23 cellular contexts compared by ENCODE assay signal in genomic region chr6:90173262-90173926, GRCh38.
DNase-seq lines count a peak whose midpoint lies in the region; ATAC-seq lines count a peak whose summit lies in the region.
"Had no signal": no experiment of that assay in that cellular context is flagged by ENCODE, and none has a peak within 500 bp of the region (broad histone marks: within the 10 kb centered on the region; RNA-seq: fewer than 3 reads in every experiment).

No MANE protein-coding gene starts in this region.

- peaks cover 32% of the 10 kb centered on the region for H3K4me1 ChIP-seq in CD4-positive, alpha-beta memory T cell (ENCODE audit: insufficient read depth, low read length)
- H3K4me1 ChIP-seq: A549, adrenal gland had no signal

- H3K27ac Mint-ChIP-seq in CD4-positive, alpha-beta memory T cell: peak overlapping the region in 4 of 7 donors; percentile 5 to 87 (median 76)
- no peak overlapping the region for H3K27ac Mint-ChIP-seq in activated T-helper 1 cell treated with anti-CD3 and anti-CD28 coated beads, Interleukin-12 subunit alpha, Interleukin-12 subunit beta, Interleukin-2, Interleukin-4 antibody, amounts not matched to agents 30 ng/mL and 10 ng/mL and 1 ng/mL, durations not matched to agents 14 hours and 24 hours and 36 hours
- H3K27ac Mint-ChIP-seq in naive B cell: peak overlapping the region; percentile 26 to 94 (median 75)
- H3K27ac Mint-ChIP-seq: brain had no signal

- no peak overlapping the region for H3K27ac ChIP-seq in CD4-positive, alpha-beta memory T cell (ENCODE audit: low read depth, low read length)
- H3K27ac ChIP-seq: A549, adrenal gland, dorsolateral prefrontal cortex, left lung, PC-9 had no signal

- H3K4me3 Mint-ChIP-seq in CD4-positive, alpha-beta memory T cell: peak overlapping the region in 6 of 8 donors; percentile 15 to 70 (median 57)
- peak overlapping the region; percentile 5 for H3K4me3 Mint-ChIP-seq in activated T-helper 1 cell treated with anti-CD3 and anti-CD28 coated beads, Interleukin-12 subunit alpha, Interleukin-12 subunit beta, Interleukin-2, Interleukin-4 antibody, amounts not matched to agents 30 ng/mL and 10 ng/mL and 1 ng/mL, durations not matched to agents 14 hours and 24 hours and 36 hours
- peak overlapping the region in 6 of 8 donors; percentile 20 to 76 (median 56) for H3K4me3 Mint-ChIP-seq in naive B cell
- H3K4me3 Mint-ChIP-seq: brain had no signal

- H3K27me3 Mint-ChIP-seq in CD4-positive, alpha-beta memory T cell: no peaks in the 10 kb centered on the region
- peaks cover 3% of the 10 kb centered on the region for H3K27me3 Mint-ChIP-seq in activated T-helper 1 cell treated with anti-CD3 and anti-CD28 coated beads, Interleukin-12 subunit alpha, Interleukin-12 subunit beta, Interleukin-2, Interleukin-4 antibody, amounts not matched to agents 30 ng/mL and 10 ng/mL and 1 ng/mL, durations not matched to agents 14 hours and 24 hours and 36 hours (ENCODE audit: insufficient read depth)
- H3K27me3 Mint-ChIP-seq in naive B cell: no peaks in the 10 kb centered on the region

- no peaks in the 10 kb centered on the region for H3K9me3 ChIP-seq in CD4-positive, alpha-beta memory T cell (ENCODE audit: control insufficient read depth in 1 of 2, low read length in 2 of 2)
- H3K9me3 ChIP-seq: A549, adrenal gland, left lung had no signal

- no peak for DNase-seq in activated CD4-positive, CD25-positive, alpha-beta regulatory T cell (lab: John Stamatoyannopoulos, UW)
- DNase-seq in CD4-positive, alpha-beta memory T cell: peak in 1 of 5 donors; percentile 22
- DNase-seq in activated T-helper 1 cell treated with anti-CD3 and anti-CD28 coated beads, Interleukin-12 subunit alpha, Interleukin-12 subunit beta, Interleukin-2, Interleukin-4 antibody, amounts not matched to agents 30 ng/mL and 10 ng/mL and 1 ng/mL, durations not matched to agents 14 hours and 24 hours and 36 hours (ENCODE audit: low spot score): no peak
- DNase-seq in naive B cell (no peak), SKM-1 treated with dmso at 0.1 percent for 144 hours (lab: John Stamatoyannopoulos, UW; ENCODE audit: unreplicated experiment) (no peak), NCI-H345 (lab: John Stamatoyannopoulos, UW) (no peak)
- DNase-seq: activated CD8-positive, alpha-beta memory T cell treated with anti-CD3 and anti-CD28 coated beads for 24 hours; adrenal gland; dorsolateral prefrontal cortex; H7; IMR-90; left lung; mesendoderm; NCI-H1105 treated with DMSO at 0.1 percent for 48 hours; NCI-H1930; NCI-H526; PC-9; trophoblast cell had no signal

- CTCF ChIA-PET in CD4-positive, alpha-beta memory T cell (lab: Charles Lee; ENCODE audit: partially characterized antibody): interaction anchor here (1.0 to 1.4 kb wide), 2 partner anchors 13 to 306 kb away, joined by 3 read pairs; no protein-coding TSS in a partner anchor

- intact Hi-C loops in CD4-positive, alpha-beta memory T cell (cut with micrococcal nuclease): no loop called here
- intact Hi-C loops in activated T-helper 1 cell treated with anti-CD3 and anti-CD28 coated beads, Interleukin-12 subunit alpha, Interleukin-12 subunit beta, Interleukin-2, Interleukin-4 antibody, amounts not matched to agents 30 ng/mL and 10 ng/mL and 1 ng/mL, durations not matched to agents 14 hours and 24 hours and 36 hours (cut with micrococcal nuclease): no loop called here

- H3K4me3 ChIP-seq in CD4-positive, alpha-beta memory T cell (ENCODE audit: low read length in 2 of 2): no peak overlapping the region
- H3K4me3 ChIP-seq: A549, adrenal gland, dorsolateral prefrontal cortex, left lung, PC-9 had no signal

- no peaks in the 10 kb centered on the region for H3K27me3 ChIP-seq in CD4-positive, alpha-beta memory T cell (ENCODE audit: insufficient read depth, low read length)
- H3K27me3 ChIP-seq: adrenal gland, dorsolateral prefrontal cortex, left lung had no signal

- H3K4me1 Mint-ChIP-seq in CD4-positive, alpha-beta memory T cell: peaks cover 28 to 58% (median 43%) of the 10 kb centered on the region in 4 donors
- H3K4me1 Mint-ChIP-seq in activated T-helper 1 cell treated with anti-CD3 and anti-CD28 coated beads, Interleukin-12 subunit alpha, Interleukin-12 subunit beta, Interleukin-2, Interleukin-4 antibody, amounts not matched to agents 30 ng/mL and 10 ng/mL and 1 ng/mL, durations not matched to agents 14 hours and 24 hours and 36 hours (ENCODE audit: low read depth): peaks cover 68% of the 10 kb centered on the region
- peaks cover 63 to 88% (median 77%) of the 10 kb centered on the region in 3 donors for H3K4me1 Mint-ChIP-seq in naive B cell

- H3K36me3 ChIP-seq in CD4-positive, alpha-beta memory T cell (ENCODE audit: insufficient read depth, low read length): no peaks in the 10 kb centered on the region
- H3K36me3 ChIP-seq: adrenal gland, left lung had no signal

- no peaks in the 10 kb centered on the region for H3K36me3 Mint-ChIP-seq in CD4-positive, alpha-beta memory T cell
- peaks cover 8% of the 10 kb centered on the region for H3K36me3 Mint-ChIP-seq in activated T-helper 1 cell treated with anti-CD3 and anti-CD28 coated beads, Interleukin-12 subunit alpha, Interleukin-12 subunit beta, Interleukin-2, Interleukin-4 antibody, amounts not matched to agents 30 ng/mL and 10 ng/mL and 1 ng/mL, durations not matched to agents 14 hours and 24 hours and 36 hours (ENCODE audit: low read depth)
- H3K36me3 Mint-ChIP-seq in naive B cell: peaks cover 0 to 28% of the 10 kb centered on the region in 2 donors

- ATAC-seq in activated CD4-positive, CD25-positive, alpha-beta regulatory T cell treated with anti-CD3 and anti-CD28 coated beads, Interleukin-2, amount 50 U/mL, for 24 hours: peak; percentile 27 to 52
- ATAC-seq in naive B cell (ENCODE audit: low read depth in 2 of 2) (peak; percentile 26 to 27), HG02870 (IDR thresholded peaks at IDR 0.05; ENCODE audit: unreplicated experiment) (no peak)
- ATAC-seq: A549, left lung, Right ventricle myocardium inferior had no signal

- peaks cover 0 to 2% (median 0%) of the 10 kb centered on the region in 8 donors for H3K9me3 Mint-ChIP-seq in CD4-positive, alpha-beta memory T cell
- no peaks in the 10 kb centered on the region for H3K9me3 Mint-ChIP-seq in activated T-helper 1 cell treated with anti-CD3 and anti-CD28 coated beads, Interleukin-12 subunit alpha, Interleukin-12 subunit beta, Interleukin-2, Interleukin-4 antibody, amounts not matched to agents 30 ng/mL and 10 ng/mL and 1 ng/mL, durations not matched to agents 14 hours and 24 hours and 36 hours
- H3K9me3 Mint-ChIP-seq in naive B cell: no peaks in the 10 kb centered on the region

- POLR2A ChIA-PET in CD4-positive, alpha-beta memory T cell (lab: Charles Lee; ENCODE audit: partially characterized antibody): no interaction called here

Comparison
In these comparisons a context has a peak if more than half of its experiments do, and no peak if none do; other contexts are left out.
1. H3K4me3 Mint-ChIP-seq: peak in every context shown above with its lines; median percentile 57 in CD4-positive, alpha-beta memory T cell; 56 in naive B cell; 5 in activated T-helper 1 cell treated with anti-CD3 and anti-CD28 coated beads, Interleukin-12 subunit alpha, Interleukin-12 subunit beta, Interleukin-2, Interleukin-4 antibody, amounts not matched to agents 30 ng/mL and 10 ng/mL and 1 ng/mL, durations not matched to agents 14 hours and 24 hours and 36 hours.